ENCODE assay signal across 13 cellular contexts in the genomic region with DNA sequence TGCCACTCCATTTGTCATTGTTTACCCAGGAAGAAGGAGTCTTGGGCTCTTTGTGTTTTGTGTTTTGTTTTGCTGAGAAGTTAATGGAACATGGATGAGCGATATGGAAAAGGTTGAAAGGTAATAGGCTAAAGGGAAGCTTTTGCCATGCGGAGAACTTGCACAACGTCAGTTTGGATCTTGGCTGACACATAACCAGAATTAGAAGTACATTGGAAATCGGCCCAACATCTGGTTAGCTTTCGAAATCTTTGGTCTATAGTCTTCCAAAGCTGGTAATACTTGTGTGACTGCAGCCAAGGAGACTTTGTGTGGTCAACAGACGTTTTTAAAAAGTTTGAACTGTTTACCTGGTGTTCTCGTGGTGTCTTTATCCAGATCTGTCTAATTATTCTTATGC.
DNase-seq lines count a peak whose midpoint lies in the region; ATAC-seq and TF ChIP-seq lines count a peak whose summit lies in the region.
"Had no signal": no experiment of that assay in that cellular context is flagged by ENCODE, and none has a peak within 500 bp of the region (broad histone marks: within the 10 kb centered on the region; RNA-seq: fewer than 3 reads in every experiment).

No MANE protein-coding gene starts in this region.

- H4K8ac ChIP-seq in mesenchymal stem cell (ENCODE audit: low read length): no peak overlapping the region

- H3K18ac ChIP-seq in mesenchymal stem cell (ENCODE audit: low read depth in 1 of 2, low read length in 2 of 2): peak overlapping the region in 1 of 2 experiments; percentile 64

- no peak overlapping the region for H2BK120ac ChIP-seq in mesenchymal stem cell (ENCODE audit: low read depth, low read length)

- H3K9me3 Mint-ChIP-seq in activated naive CD4-positive, alpha-beta T cell treated with anti-CD3 and anti-CD28 coated beads for 36 hours: peaks cover 2% of the 10 kb centered on the region

- peaks cover 26% of the 10 kb centered on the region for H3K79me1 ChIP-seq in mesenchymal stem cell (replicated peaks; ENCODE audit: low read length, poor library complexity, severe bottlenecking)

- WGBS in mesenchymal stem cell: 60% methylated on average over 7 of the region's 7 CpGs

- no peak for TF ChIP-seq CTCF in epithelial cell of esophagus (IDR thresholded peaks at IDR 0.05; ENCODE audit: insufficient read depth, low read depth, low read length, missing control alignments)

- H3K4me1 ChIP-seq in mesenchymal stem cell (ENCODE audit: control insufficient read depth, insufficient read depth, low read depth, low read length): peaks cover 5% of the 10 kb centered on the region

- H3K27me3 Mint-ChIP-seq in activated naive CD4-positive, alpha-beta T cell treated with anti-CD3 and anti-CD28 coated beads for 36 hours (ENCODE audit: low read depth): no peaks in the 10 kb centered on the region
- H3K27me3 Mint-ChIP-seq: brain; naive thymus-derived CD4-positive, alpha-beta T cell had no signal

- no peaks in the 10 kb centered on the region for H3K4me1 Mint-ChIP-seq in activated naive CD4-positive, alpha-beta T cell treated with anti-CD3 and anti-CD28 coated beads for 36 hours (ENCODE audit: low read depth)

- no peak overlapping the region for H2AK5ac ChIP-seq in mesenchymal stem cell (ENCODE audit: low read length, severe bottlenecking)

- H3K4me3 Mint-ChIP-seq in activated naive CD4-positive, alpha-beta T cell treated with anti-CD3 and anti-CD28 coated beads for 36 hours: no peak overlapping the region
- H3K4me3 Mint-ChIP-seq: brain; naive thymus-derived CD4-positive, alpha-beta T cell had no signal

- H3K23ac ChIP-seq in mesenchymal stem cell (ENCODE audit: low read length in 2 of 2): no peak overlapping the region

- no peak overlapping the region for H3K14ac ChIP-seq in mesenchymal stem cell (ENCODE audit: low read length in 2 of 2)

- H3K9ac ChIP-seq in mesenchymal stem cell (ENCODE audit: low read length): peak overlapping the region; percentile 70

- H3K36me3 ChIP-seq in mesenchymal stem cell (ENCODE audit: control insufficient read depth in 1 of 2, insufficient read depth in 2 of 2, low read depth in 1 of 2, low read length in 2 of 2): peaks cover 34 to 51% of the 10 kb centered on the region in 2 experiments

- no peak overlapping the region for H3K27ac ChIP-seq in mesenchymal stem cell (ENCODE audit: low read length, poor library complexity, severe bottlenecking)

- no peak overlapping the region for H2BK15ac ChIP-seq in mesenchymal stem cell (ENCODE audit: low read depth, poor library complexity, severe bottlenecking)

- H3K4me3 ChIP-seq in epithelial cell of esophagus (ENCODE audit: low read length) (no peak overlapping the region), mesenchymal stem cell (ENCODE audit: insufficient read depth in 1 of 2, low read depth in 1 of 2, low read length in 2 of 2) (peak overlapping the region in 1 of 2 experiments; percentile 38)

- peaks cover 2% of the 10 kb centered on the region for H3K9me3 ChIP-seq in mesenchymal stem cell (ENCODE audit: control insufficient read depth, low read length)

- no peaks in the 10 kb centered on the region for H3K27me3 ChIP-seq in mesenchymal stem cell (ENCODE audit: control insufficient read depth in 1 of 2, insufficient read depth in 1 of 2, low read length in 2 of 2)

- CTCF ChIA-PET in activated naive CD4-positive, alpha-beta T cell treated with anti-CD3 and anti-CD28 coated beads for 36 hours (lab: Charles Lee): interaction anchor here (0.6 kb wide), 1 partner anchor 609 kb away, joined by 4 read pairs; no protein-coding TSS in a partner anchor

- H3K4ac ChIP-seq in mesenchymal stem cell (ENCODE audit: low read depth in 1 of 2, low read length in 2 of 2): peak overlapping the region in 1 of 2 experiments; percentile 34

- no peak for DNase-seq in activated naive CD4-positive, alpha-beta T cell treated with anti-CD3 and anti-CD28 coated beads for 36 hours
- no peak for DNase-seq in activated naive CD4-positive, alpha-beta T cell (lab: John Stamatoyannopoulos, UW)
- peak; percentile 81 for DNase-seq in epithelial cell of esophagus (ENCODE audit: low read depth)
- DNase-seq in mesenchymal stem cell: peak; percentile 85
- DNase-seq in stimulated activated CD4-positive, alpha-beta T cell treated with anti-CD3 and anti-CD28 coated beads, Interleukin-12 subunit alpha, Interleukin-12 subunit beta, amount 100 ng/mL, for 4 hours: no peak
- no peak for DNase-seq in NCI-H69 (lab: John Stamatoyannopoulos, UW)
- DNase-seq: naive thymus-derived CD4-positive, alpha-beta T cell; NCI-H526 treated with DMSO at 0.1 percent for 48 hours; stimulated activated CD4-positive, alpha-beta T cell treated with anti-CD3 and anti-CD28 coated beads, Interleukin-15, amount 100 ng/mL, for 24 hours; stimulated activated naive CD4-positive, alpha-beta T cell treated with Interleukin-2 at 50 U/mL for 16 hours had no signal

- ATAC-seq in GM18517 (IDR thresholded peaks at IDR 0.05; ENCODE audit: unreplicated experiment) (no peak), HG03097 (IDR thresholded peaks at IDR 0.05; ENCODE audit: low FRiP score, unreplicated experiment) (no peak)
- ATAC-seq: naive thymus-derived CD4-positive, alpha-beta T cell had no signal

- peak overlapping the region in 1 of 2 experiments; percentile 61 for H2BK12ac ChIP-seq in mesenchymal stem cell (ENCODE audit: low read length in 2 of 2)

- H3K4me2 ChIP-seq in mesenchymal stem cell (ENCODE audit: low read length, poor library complexity, severe bottlenecking): no peak overlapping the region

- H3K36me3 Mint-ChIP-seq in activated naive CD4-positive, alpha-beta T cell treated with anti-CD3 and anti-CD28 coated beads for 36 hours (ENCODE audit: low read depth): peaks cover 28% of the 10 kb centered on the region

- peak overlapping the region; percentile 22 for H3K27ac Mint-ChIP-seq in activated naive CD4-positive, alpha-beta T cell treated with anti-CD3 and anti-CD28 coated beads for 36 hours

- no peak overlapping the region for H2AFZ ChIP-seq in mesenchymal stem cell (ENCODE audit: low read depth, low read length)

- no peak overlapping the region for H2BK5ac ChIP-seq in mesenchymal stem cell (ENCODE audit: low read depth, low read length, poor library complexity, severe bottlenecking)

- intact Hi-C loops in activated naive CD4-positive, alpha-beta T cell treated with anti-CD3 and anti-CD28 coated beads for 36 hours (cut with micrococcal nuclease): no loop called here

- no peak overlapping the region for H4K91ac ChIP-seq in mesenchymal stem cell (ENCODE audit: low read length)

Comparison
In these comparisons a context has a peak if more than half of its experiments do, and no peak if none do; other contexts are left out.
1. DNase-seq: peak in epithelial cell of esophagus (single experiment) and mesenchymal stem cell (single experiment); none in activated naive CD4-positive, alpha-beta T cell treated with anti-CD3 and anti-CD28 coated beads for 36 hours (single experiment), activated naive CD4-positive, alpha-beta T cell (0 of 4), stimulated activated CD4-positive, alpha-beta T cell treated with anti-CD3 and anti-CD28 coated beads, Interleukin-12 subunit alpha, Interleukin-12 subunit beta, amount 100 ng/mL, for 4 hours (single experiment) and NCI-H69 (single experiment).